Comparison of ENCODE assay signal across 16 cellular contexts in the genomic region with DNA sequence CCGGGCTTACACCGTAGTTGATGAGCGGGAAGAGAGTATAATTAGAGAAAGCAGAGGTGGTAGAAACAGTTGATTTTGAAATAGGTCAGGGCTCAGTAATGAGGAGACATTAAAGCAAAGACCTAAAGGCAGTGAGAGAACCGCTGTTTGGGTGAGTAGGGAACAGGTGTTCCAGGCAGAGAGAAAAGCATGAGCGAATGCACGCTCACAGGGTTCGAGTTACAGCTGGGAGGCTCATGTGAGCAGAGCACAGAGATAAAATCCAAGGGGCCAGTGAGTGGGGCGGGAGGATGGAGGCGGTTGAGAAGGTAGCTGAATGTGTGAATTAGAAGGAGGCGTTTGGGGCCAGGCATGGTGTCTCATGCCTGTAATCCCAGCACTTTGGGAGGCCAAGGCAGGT. TPM values are rescaled to one million over a fixed set of nuclear protein-coding genes. Genes with fewer than 3 reads are reported as not detected.
DNase-seq lines count a peak whose midpoint lies in the region; ATAC-seq, FAIRE-seq and TF ChIP-seq lines count a peak whose summit lies in the region.
"Had no signal": no experiment of that assay in that cellular context is flagged by ENCODE, and none has a peak within 500 bp of the region (broad histone marks: within the 10 kb centered on the region; RNA-seq: fewer than 3 reads in every experiment).

No MANE protein-coding gene starts in this region.

- POLR2A ChIA-PET in OCI-LY7 (lab: Charles Lee), result interaction anchor here (0.8 to 1.9 kb wide), 5 partner anchors 10 to 38 kb away, joined by 3 to 5 read pairs (median 4); no protein-coding TSS in a partner anchor
- POLR2A ChIA-PET in GM12878 (lab: Charles Lee), result no interaction called here

- ATAC-seq in GM12878, result no peak
- ATAC-seq: PC-3 had no signal

- H3K4me1 ChIP-seq in OCI-LY7 (ENCODE audit: insufficient read depth, low read length, poor library complexity, severe bottlenecking) (peaks cover 81% of the 10 kb centered on the region), GM12878 (ENCODE audit: control insufficient read depth, insufficient read depth, low read length) (peaks cover 43% of the 10 kb centered on the region), thymus (ENCODE audit: control insufficient read depth, insufficient read depth, low read length) (peaks cover 57% of the 10 kb centered on the region)
- H3K4me1 ChIP-seq: sigmoid colon had no signal

- H3K9me3 ChIP-seq in OCI-LY7 (ENCODE audit: low read length) (no peaks in the 10 kb centered on the region), GM12878 (replicated peaks; ENCODE audit: control insufficient read depth, insufficient read depth, low read length) (no peaks in the 10 kb centered on the region), thymus (ENCODE audit: control insufficient read depth) (no peaks in the 10 kb centered on the region)
- H3K9me3 ChIP-seq: sigmoid colon had no signal

- H3K4me3 ChIP-seq in OCI-LY7 (ENCODE audit: low read depth, low read length, poor library complexity, severe bottlenecking), result no peak overlapping the region
- no peak overlapping the region for H3K4me3 ChIP-seq in GM12878
- peak overlapping the region; percentile 35 for H3K4me3 ChIP-seq in thymus (ENCODE audit: low read length)
- H3K4me3 ChIP-seq: coronary artery, sigmoid colon had no signal

- in situ Hi-C loops in GM12878 (cut with MboI), result no loop called here

- TF ChIP-seq RAD21 in GM12878 (IDR thresholded peaks at IDR 0.05; ENCODE audit: insufficient read depth, low read depth, low read length), result no peak

- TF ChIP-seq EP300 in GM12878 (IDR thresholded peaks at IDR 0.05; ENCODE audit: borderline replicate concordance in 1 of 2, control insufficient read depth in 1 of 2, low read depth in 2 of 2, low read length in 2 of 2), result no peak

- H3K36me3 ChIP-seq in OCI-LY7 (ENCODE audit: insufficient read depth, low read length), result peaks cover 67% of the 10 kb centered on the region
- peaks cover 0 to 11% of the 10 kb centered on the region in 2 experiments; a peak in 3 of 4 replicates for H3K36me3 ChIP-seq in GM12878 (ENCODE audit: control insufficient read depth in 2 of 2, insufficient read depth in 2 of 2, low read length in 1 of 2)
- no peaks in the 10 kb centered on the region for H3K36me3 ChIP-seq in thymus (ENCODE audit: control insufficient read depth, insufficient read depth)
- H3K36me3 ChIP-seq: sigmoid colon had no signal

- TF ChIP-seq POLR2A in GM12878 (IDR thresholded peaks at IDR 0.05; ENCODE audit: low read depth, low read length), result no peak

- H3K79me2 ChIP-seq in OCI-LY7 (ENCODE audit: insufficient read depth, low read depth, low read length) (peaks cover 99% of the 10 kb centered on the region), GM12878 (ENCODE audit: control insufficient read depth, insufficient read depth, low read length) (peaks cover 82% of the 10 kb centered on the region)

- RAD21 ChIA-PET in GM12878 (lab: Charles Lee; ENCODE audit: unreplicated experiment), result interaction anchor here (1.7 kb wide), 1 partner anchor 11 kb away, joined by 5 read pairs; no protein-coding TSS in a partner anchor

- peak; percentile 18 for DNase-seq in stimulated activated CD4-positive, alpha-beta T cell treated with anti-CD3 and anti-CD28 coated beads, Interleukin-15, amount 100 ng/mL, for 24 hours
- no peak for DNase-seq in stimulated activated CD4-positive, alpha-beta T cell treated with anti-CD3 and anti-CD28 coated beads, Interleukin-2, amount 100 ng/mL, for 48 hours
- DNase-seq in OCI-LY7 (ENCODE audit: low spot score) (peak; percentile 74), GM12878 (ENCODE audit: low read depth, low spot score) (no peak), mucosa of gallbladder (ENCODE audit: low spot score) (no peak), activated gamma-delta T cell treated with Interleukin-2 at 50 U/mL for 16 hours (no peak), NOMO-1 treated with dmso at 0.1 percent for 144 hours (lab: John Stamatoyannopoulos, UW; ENCODE audit: unreplicated experiment) (no peak)
- DNase-seq: HCEC 1CT; NCI-H1417; NCI-H510A; occipital lobe; PC-3; sigmoid colon; stimulated activated CD4-positive, alpha-beta T cell treated with anti-CD3 and anti-CD28 coated beads, Interleukin-4, amount 100 ng/mL, for 24 hours had no signal

- peak overlapping the region; percentile 96 for H3K27ac ChIP-seq in OCI-LY7 (ENCODE audit: low read depth, low read length, poor library complexity, severe bottlenecking)
- H3K27ac ChIP-seq in GM12878 (ENCODE audit: control insufficient read depth, insufficient read depth), result peak overlapping the region; percentile 8; the same call in 1 of the 2 replicates
- peak overlapping the region; percentile 96 for H3K27ac ChIP-seq in thymus (ENCODE audit: low read depth)
- H3K27ac ChIP-seq: coronary artery, sigmoid colon had no signal

- CTCF ChIA-PET in OCI-LY7 (lab: Charles Lee; ENCODE audit: unreplicated experiment), result no interaction called here
- CTCF ChIA-PET in GM12878 (lab: Yijun Ruan, JAX), result no interaction called here

- H3K9ac ChIP-seq in GM12878 (ENCODE audit: control insufficient read depth, insufficient read depth, low read length), result no peak overlapping the region

- H3K4me2 ChIP-seq in OCI-LY7 (ENCODE audit: low read length) (peak overlapping the region; percentile 49), GM12878 (ENCODE audit: control insufficient read depth, insufficient read depth) (no peak overlapping the region)

- H3K27me3 ChIP-seq in GM12878 (replicated peaks in 1 of 2; ENCODE audit: control insufficient read depth in 2 of 2, insufficient read depth in 2 of 2, low read length in 1 of 2) (no peaks in the 10 kb centered on the region), thymus (ENCODE audit: control insufficient read depth, insufficient read depth) (no peaks in the 10 kb centered on the region)
- H3K27me3 ChIP-seq: sigmoid colon had no signal

- H3K9me2 ChIP-seq in OCI-LY7 (ENCODE audit: insufficient read depth, low read length), result no peaks in the 10 kb centered on the region

- TF ChIP-seq CTCF in OCI-LY7 (conservative IDR thresholded peaks at IDR 0.05; ENCODE audit: low read length) (no peak), GM12878 (IDR thresholded peaks at IDR 0.05 in 2 of 3, conservative IDR thresholded peaks at IDR 0.05 in 1 of 3; ENCODE audit: control insufficient read depth in 2 of 3, extremely low read depth in 1 of 3, insufficient read depth in 1 of 3, low read depth in 3 of 3, low read length in 3 of 3) (no peak)

- no peak for FAIRE-seq in GM12878 (lab: Jason Lieb, UNC)

- WGBS in GM12878 (ENCODE audit: insufficient coverage, insufficient replicate concordance, low lambda C conversion rate, missing lambda C conversion rate), result 85% methylated on average over 10 of the region's 10 CpGs
- 8% methylated on average over 10 of the region's 10 CpGs for WGBS in thymus

- BruUV-seq in OCI-LY7 (replicated peaks; lab: Mats Ljungman, UMichigan) (no TSS peak), GM12878 (replicated peaks; lab: Mats Ljungman, UMichigan) (TSS peak; percentile 27)

- H2AFZ ChIP-seq in OCI-LY7 (ENCODE audit: low read length) (no peak overlapping the region), GM12878 (ENCODE audit: control insufficient read depth, low read depth, low read length) (no peak overlapping the region)

- H4K20me1 ChIP-seq in OCI-LY7 (ENCODE audit: insufficient read depth, low read length), result peaks cover 5% of the 10 kb centered on the region; the same call in 1 of the 2 replicates
- no peaks in the 10 kb centered on the region for H4K20me1 ChIP-seq in GM12878 (ENCODE audit: control insufficient read depth, insufficient read depth)

- intact Hi-C loops in OCI-LY7 (cut with micrococcal nuclease; ENCODE audit: unreplicated experiment) (no loop called here), GM12878 (cut with micrococcal nuclease; ENCODE audit: unreplicated experiment) (loop anchor here (5.0 kb wide), 1 partner anchor 49 kb away; no protein-coding TSS in a partner anchor)

- SMC1A ChIA-PET in GM12878 (lab: Charles Lee; ENCODE audit: uncharacterized antibody, unreplicated experiment), result interaction anchor here (0.9 to 1.0 kb wide), 2 partner anchors 8 to 43 kb away, joined by 3 read pairs; no protein-coding TSS in a partner anchor

TF ChIP-seq in GM12878, 131 proteins besides CTCF, POLR2A, EP300 and RAD21 (continues in another document):
- TF ChIP-seq HCFC1 (IDR thresholded peaks at IDR 0.05; ENCODE audit: low read length) (no peak), SIX5 (IDR thresholded peaks at IDR 0.05; ENCODE audit: low read depth, low read length, severe bottlenecking) (no peak)
- TF ChIP-seq, protein P1, sequence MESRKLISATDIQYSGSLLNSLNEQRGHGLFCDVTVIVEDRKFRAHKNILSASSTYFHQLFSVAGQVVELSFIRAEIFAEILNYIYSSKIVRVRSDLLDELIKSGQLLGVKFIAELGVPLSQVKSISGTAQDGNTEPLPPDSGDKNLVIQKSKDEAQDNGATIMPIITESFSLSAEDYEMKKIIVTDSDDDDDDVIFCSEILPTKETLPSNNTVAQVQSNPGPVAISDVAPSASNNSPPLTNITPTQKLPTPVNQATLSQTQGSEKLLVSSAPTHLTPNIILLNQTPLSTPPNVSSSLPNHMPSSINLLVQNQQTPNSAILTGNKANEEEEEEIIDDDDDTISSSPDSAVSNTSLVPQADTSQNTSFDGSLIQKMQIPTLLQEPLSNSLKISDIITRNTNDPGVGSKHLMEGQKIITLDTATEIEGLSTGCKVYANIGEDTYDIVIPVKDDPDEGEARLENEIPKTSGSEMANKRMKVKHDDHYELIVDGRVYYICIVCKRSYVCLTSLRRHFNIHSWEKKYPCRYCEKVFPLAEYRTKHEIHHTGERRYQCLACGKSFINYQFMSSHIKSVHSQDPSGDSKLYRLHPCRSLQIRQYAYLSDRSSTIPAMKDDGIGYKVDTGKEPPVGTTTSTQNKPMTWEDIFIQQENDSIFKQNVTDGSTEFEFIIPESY (IDR thresholded peaks at IDR 0.05), result no peak

RNA-seq across cellular contexts. Expression of a gene that starts 39.9 kb away (rescaled TPM):
- total RNA-seq in OCI-LY7 (2014; rRNA removed; shearing (Covaris generic)), result 58.1 and 65.8 TPM in 2 replicates
- total RNA-seq in OCI-LY7 (2022) (167 and 196 TPM in 2 replicates), GM12878 (2014; rRNA removed) (14.7 and 14.8 TPM in 2 replicates), GM12878 (2014; rRNA removed; fragmentation: Illumina TruSeq; extraction: Trizol) (18.2 and 20.0 TPM in 2 replicates), GM12878 (2021) (67.0 and 67.4 TPM in 2 replicates), mucosa of gallbladder (40.1 TPM)
- 95.1 and 97.5 TPM in 2 replicates for total RNA-seq in GM12878 (2013; cell fraction: nucleolus; rRNA removed)
- 26.8 TPM for polyA plus RNA-seq in GM12878 (2011; ENCODE audit: low read depth)
- polyA plus RNA-seq in GM12878 (2011; rRNA removed) (10.6 and 12.5 TPM in 2 replicates), GM12878 (2014; fragmentation: Illumina TruSeq; extraction: Trizol) (66.0 and 74.0 TPM in 2 replicates), GM12878 (2014; fragmentation: Nextera tagmentation; extraction: Ambion mirVana) (10 to 100 TPM in 1 of 2 experiments, 1 to 10 TPM in 1; 7.3 to 11.4 TPM), GM12878 (2014; rRNA removed) (21.5 and 28.1 TPM in 2 replicates), GM12878 (2016; fragmentation: Nextera tagmentation; extraction: Ambion mirVana) (10 to 100 TPM; 23.7 to 30.2 TPM), thymus (40.0 TPM)
- polyA plus RNA-seq in GM12878 (2011; cell fraction: cytosol; rRNA removed), result 9.7 and 14.3 TPM in 2 replicates
- polyA plus RNA-seq in GM12878 (2011; cell fraction: nucleus; rRNA removed), result 20.7 and 24.7 TPM in 2 replicates
- 62.2 and 64.8 TPM in 2 replicates for polyA plus RNA-seq in GM12878 (2012)
- polyA minus RNA-seq in GM12878 (2011; rRNA and poly(A)+ RNA removed), result 18.3 and 29.0 TPM in 2 replicates
- polyA minus RNA-seq in GM12878 (2011; cell fraction: cytosol; rRNA and poly(A)+ RNA removed), result 13.4 and 15.7 TPM in 2 replicates
- 30.6 and 41.9 TPM in 2 replicates for polyA minus RNA-seq in GM12878 (2011; cell fraction: nucleus; rRNA and poly(A)+ RNA removed)
- total RNA-seq: PC-3 had no signal

Comparison
In these comparisons a context has a peak if more than half of its experiments do, and no peak if none do; other contexts are left out.
1. DNase-seq: peak in stimulated activated CD4-positive, alpha-beta T cell treated with anti-CD3 and anti-CD28 coated beads, Interleukin-15, amount 100 ng/mL, for 24 hours (single experiment) and OCI-LY7 (single experiment); none in stimulated activated CD4-positive, alpha-beta T cell treated with anti-CD3 and anti-CD28 coated beads, Interleukin-2, amount 100 ng/mL, for 48 hours (0 of 2), GM12878 (single experiment), mucosa of gallbladder (single experiment), activated gamma-delta T cell treated with Interleukin-2 at 50 U/mL for 16 hours (single experiment) and NOMO-1 treated with dmso at 0.1 percent for 144 hours (single experiment).
2. H3K27ac ChIP-seq: peak in every context shown above with its lines; median percentile 96 in OCI-LY7; 96 in thymus; 8 in GM12878.